In the genomic region with DNA sequence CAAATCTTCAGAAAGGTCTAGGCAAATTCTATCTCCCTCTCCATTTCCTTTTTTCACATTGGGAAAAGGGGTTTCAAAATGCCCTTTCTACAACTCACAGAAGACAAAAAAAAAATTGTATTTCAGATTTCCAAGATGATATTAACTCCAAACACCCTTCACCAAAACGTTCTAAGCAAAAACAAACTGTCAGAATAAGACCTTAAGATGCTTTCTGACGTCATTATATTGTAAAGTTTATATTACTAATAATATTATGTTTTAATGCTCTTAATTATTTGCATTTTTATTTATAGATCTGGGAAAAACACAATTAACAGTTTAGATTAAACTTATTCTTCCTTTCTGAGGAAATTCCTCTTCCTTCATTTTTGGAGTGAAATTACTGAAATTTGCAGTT, we compare ENCODE assay signal across 2 cellular contexts.
A peak's percentile ranks its signal among the peaks of the same experiment; 100 is the strongest.
TF ChIP-seq lines count a peak whose summit lies in the region.

No MANE protein-coding gene starts in this region.

TF ChIP-seq in HepG2, 621 proteins besides CTCF, POLR2A, EP300 and RAD21 (continues in another document):
- TF ChIP-seq, protein P1, sequence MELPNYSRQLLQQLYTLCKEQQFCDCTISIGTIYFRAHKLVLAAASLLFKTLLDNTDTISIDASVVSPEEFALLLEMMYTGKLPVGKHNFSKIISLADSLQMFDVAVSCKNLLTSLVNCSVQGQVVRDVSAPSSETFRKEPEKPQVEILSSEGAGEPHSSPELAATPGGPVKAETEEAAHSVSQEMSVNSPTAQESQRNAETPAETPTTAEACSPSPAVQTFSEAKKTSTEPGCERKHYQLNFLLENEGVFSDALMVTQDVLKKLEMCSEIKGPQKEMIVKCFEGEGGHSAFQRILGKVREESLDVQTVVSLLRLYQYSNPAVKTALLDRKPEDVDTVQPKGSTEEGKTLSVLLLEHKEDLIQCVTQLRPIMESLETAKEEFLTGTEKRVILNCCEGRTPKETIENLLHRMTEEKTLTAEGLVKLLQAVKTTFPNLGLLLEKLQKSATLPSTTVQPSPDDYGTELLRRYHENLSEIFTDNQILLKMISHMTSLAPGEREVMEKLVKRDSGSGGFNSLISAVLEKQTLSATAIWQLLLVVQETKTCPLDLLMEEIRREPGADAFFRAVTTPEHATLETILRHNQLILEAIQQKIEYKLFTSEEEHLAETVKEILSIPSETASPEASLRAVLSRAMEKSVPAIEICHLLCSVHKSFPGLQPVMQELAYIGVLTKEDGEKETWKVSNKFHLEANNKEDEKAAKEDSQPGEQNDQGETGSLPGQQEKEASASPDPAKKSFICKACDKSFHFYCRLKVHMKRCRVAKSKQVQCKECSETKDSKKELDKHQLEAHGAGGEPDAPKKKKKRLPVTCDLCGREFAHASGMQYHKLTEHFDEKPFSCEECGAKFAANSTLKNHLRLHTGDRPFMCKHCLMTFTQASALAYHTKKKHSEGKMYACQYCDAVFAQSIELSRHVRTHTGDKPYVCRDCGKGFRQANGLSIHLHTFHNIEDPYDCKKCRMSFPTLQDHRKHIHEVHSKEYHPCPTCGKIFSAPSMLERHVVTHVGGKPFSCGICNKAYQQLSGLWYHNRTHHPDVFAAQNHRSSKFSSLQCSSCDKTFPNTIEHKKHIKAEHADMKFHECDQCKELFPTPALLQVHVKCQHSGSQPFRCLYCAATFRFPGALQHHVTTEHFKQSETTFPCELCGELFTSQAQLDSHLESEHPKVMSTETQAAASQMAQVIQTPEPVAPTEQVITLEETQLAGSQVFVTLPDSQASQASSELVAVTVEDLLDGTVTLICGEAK (IDR thresholded peaks at IDR 0.05) = no peak
- TF ChIP-seq, protein P1 (CRISPR knock-in tag; IDR thresholded peaks at IDR 0.05) = no peak
- no peak for TF ChIP-seq ZNF552 (CRISPR knock-in tag; IDR thresholded peaks at IDR 0.05; ENCODE audit: borderline replicate concordance)
- TF ChIP-seq, protein P2, sequence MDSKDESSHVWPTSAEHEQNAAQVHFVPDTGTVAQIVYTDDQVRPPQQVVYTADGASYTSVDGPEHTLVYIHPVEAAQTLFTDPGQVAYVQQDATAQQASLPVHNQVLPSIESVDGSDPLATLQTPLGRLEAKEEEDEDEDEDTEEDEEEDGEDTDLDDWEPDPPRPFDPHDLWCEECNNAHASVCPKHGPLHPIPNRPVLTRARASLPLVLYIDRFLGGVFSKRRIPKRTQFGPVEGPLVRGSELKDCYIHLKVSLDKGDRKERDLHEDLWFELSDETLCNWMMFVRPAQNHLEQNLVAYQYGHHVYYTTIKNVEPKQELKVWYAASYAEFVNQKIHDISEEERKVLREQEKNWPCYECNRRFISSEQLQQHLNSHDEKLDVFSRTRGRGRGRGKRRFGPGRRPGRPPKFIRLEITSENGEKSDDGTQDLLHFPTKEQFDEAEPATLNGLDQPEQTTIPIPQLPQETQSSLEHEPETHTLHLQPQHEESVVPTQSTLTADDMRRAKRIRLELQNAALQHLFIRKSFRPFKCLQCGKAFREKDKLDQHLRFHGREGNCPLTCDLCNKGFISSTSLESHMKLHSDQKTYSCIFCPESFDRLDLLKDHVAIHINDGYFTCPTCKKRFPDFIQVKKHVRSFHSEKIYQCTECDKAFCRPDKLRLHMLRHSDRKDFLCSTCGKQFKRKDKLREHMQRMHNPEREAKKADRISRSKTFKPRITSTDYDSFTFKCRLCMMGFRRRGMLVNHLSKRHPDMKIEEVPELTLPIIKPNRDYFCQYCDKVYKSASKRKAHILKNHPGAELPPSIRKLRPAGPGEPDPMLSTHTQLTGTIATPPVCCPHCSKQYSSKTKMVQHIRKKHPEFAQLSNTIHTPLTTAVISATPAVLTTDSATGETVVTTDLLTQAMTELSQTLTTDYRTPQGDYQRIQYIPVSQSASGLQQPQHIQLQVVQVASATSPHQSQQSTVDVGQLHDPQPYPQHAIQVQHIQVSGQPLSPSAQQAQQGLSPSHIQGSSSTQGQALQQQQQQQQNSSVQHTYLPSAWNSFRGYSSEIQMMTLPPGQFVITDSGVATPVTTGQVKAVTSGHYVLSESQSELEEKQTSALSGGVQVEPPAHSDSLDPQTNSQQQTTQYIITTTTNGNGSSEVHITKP (CRISPR knock-in tag; IDR thresholded peaks at IDR 0.05; ENCODE audit: low read depth) = no peak
- TF ChIP-seq CREB1 (IDR thresholded peaks at IDR 0.05) = peak; percentile 77
- TF ChIP-seq CREB1 (CRISPR knock-in tag; IDR thresholded peaks at IDR 0.05) = no peak
- no peak for TF ChIP-seq RFX5 (IDR thresholded peaks at IDR 0.05; ENCODE audit: low read depth, low read length)
- TF ChIP-seq, protein P3, sequence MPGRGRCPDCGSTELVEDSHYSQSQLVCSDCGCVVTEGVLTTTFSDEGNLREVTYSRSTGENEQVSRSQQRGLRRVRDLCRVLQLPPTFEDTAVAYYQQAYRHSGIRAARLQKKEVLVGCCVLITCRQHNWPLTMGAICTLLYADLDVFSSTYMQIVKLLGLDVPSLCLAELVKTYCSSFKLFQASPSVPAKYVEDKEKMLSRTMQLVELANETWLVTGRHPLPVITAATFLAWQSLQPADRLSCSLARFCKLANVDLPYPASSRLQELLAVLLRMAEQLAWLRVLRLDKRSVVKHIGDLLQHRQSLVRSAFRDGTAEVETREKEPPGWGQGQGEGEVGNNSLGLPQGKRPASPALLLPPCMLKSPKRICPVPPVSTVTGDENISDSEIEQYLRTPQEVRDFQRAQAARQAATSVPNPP (CRISPR knock-in tag; IDR thresholded peaks at IDR 0.05) = no peak
- no peak for TF ChIP-seq MED13 (CRISPR knock-in tag; IDR thresholded peaks at IDR 0.05)
- no peak for TF ChIP-seq ZKSCAN1 (IDR thresholded peaks at IDR 0.05; ENCODE audit: low read length)
- no peak for TF ChIP-seq KLF9 (CRISPR knock-in tag; IDR thresholded peaks at IDR 0.05; ENCODE audit: low read depth)

TF ChIP-seq in HEK293, 187 proteins besides CTCF, POLR2A, EP300 and RAD21 (continued from another document):
- TF ChIP-seq, protein P4, sequence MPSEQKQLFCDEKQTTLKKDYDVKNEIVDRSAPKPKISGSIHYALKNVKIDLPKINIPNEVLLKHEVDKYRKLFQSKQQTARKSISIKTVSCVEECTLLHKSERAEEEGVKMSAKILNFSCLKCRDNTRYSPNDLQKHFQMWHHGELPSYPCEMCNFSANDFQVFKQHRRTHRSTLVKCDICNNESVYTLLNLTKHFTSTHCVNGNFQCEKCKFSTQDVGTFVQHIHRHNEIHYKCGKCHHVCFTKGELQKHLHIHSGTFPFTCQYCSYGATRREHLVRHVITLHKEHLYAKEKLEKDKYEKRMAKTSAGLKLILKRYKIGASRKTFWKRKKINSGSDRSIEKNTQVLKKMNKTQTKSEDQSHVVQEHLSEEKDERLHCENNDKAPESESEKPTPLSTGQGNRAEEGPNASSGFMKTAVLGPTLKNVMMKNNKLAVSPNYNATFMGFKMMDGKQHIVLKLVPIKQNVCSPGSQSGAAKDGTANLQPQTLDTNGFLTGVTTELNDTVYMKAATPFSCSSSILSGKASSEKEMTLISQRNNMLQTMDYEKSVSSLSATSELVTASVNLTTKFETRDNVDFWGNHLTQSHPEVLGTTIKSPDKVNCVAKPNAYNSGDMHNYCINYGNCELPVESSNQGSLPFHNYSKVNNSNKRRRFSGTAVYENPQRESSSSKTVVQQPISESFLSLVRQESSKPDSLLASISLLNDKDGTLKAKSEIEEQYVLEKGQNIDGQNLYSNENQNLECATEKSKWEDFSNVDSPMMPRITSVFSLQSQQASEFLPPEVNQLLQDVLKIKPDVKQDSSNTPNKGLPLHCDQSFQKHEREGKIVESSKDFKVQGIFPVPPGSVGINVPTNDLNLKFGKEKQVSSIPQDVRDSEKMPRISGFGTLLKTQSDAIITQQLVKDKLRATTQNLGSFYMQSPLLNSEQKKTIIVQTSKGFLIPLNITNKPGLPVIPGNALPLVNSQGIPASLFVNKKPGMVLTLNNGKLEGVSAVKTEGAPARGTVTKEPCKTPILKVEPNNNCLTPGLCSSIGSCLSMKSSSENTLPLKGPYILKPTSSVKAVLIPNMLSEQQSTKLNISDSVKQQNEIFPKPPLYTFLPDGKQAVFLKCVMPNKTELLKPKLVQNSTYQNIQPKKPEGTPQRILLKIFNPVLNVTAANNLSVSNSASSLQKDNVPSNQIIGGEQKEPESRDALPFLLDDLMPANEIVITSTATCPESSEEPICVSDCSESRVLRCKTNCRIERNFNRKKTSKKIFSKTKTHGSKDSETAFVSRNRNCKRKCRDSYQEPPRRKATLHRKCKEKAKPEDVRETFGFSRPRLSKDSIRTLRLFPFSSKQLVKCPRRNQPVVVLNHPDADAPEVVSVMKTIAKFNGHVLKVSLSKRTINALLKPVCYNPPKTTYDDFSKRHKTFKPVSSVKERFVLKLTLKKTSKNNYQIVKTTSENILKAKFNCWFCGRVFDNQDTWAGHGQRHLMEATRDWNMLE (tag by site-specific recombination; conservative IDR thresholded peaks at IDR 0.05; ENCODE audit: low read depth) = no peak
- TF ChIP-seq, protein P5, sequence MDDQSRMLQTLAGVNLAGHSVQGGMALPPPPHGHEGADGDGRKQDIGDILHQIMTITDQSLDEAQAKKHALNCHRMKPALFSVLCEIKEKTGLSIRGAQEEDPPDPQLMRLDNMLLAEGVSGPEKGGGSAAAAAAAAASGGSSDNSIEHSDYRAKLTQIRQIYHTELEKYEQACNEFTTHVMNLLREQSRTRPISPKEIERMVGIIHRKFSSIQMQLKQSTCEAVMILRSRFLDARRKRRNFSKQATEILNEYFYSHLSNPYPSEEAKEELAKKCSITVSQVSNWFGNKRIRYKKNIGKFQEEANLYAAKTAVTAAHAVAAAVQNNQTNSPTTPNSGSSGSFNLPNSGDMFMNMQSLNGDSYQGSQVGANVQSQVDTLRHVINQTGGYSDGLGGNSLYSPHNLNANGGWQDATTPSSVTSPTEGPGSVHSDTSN (CRISPR knock-in tag; IDR thresholded peaks at IDR 0.05) = no peak
- no peak for TF ChIP-seq ZNF157 (tag by site-specific recombination; IDR thresholded peaks at IDR 0.05)
- TF ChIP-seq ZNF549 (tag by site-specific recombination; IDR thresholded peaks at IDR 0.05) = no peak
